Comparison of ENCODE assay signal across 29 cellular contexts in genomic region chr10:127043312-127043711, GRCh38.
"Had no signal": no experiment of that assay in that cellular context is flagged by ENCODE, and none has a peak within 500 bp of the region (broad histone marks: within the 10 kb centered on the region; RNA-seq: fewer than 3 reads in every experiment).

No MANE protein-coding gene starts in this region.

- ATAC-seq: activated naive CD4-positive, alpha-beta T cell treated with anti-CD3 and anti-CD28 coated beads, Interleukin-2, amount 50 U/mL, for 72 hours; activated T-cell treated with anti-CD3 and anti-CD28 coated beads, Interleukin-2, amount 50 U/mL, for 72 hours; effector memory CD8-positive, alpha-beta T cell; gastrocnemius medialis; WTC11 had no signal

- H3K4me1 ChIP-seq: adrenal gland, esophagus muscularis mucosa, gastrocnemius medialis had no signal

- H3K9me3 ChIP-seq: adrenal gland, body of pancreas, esophagus muscularis mucosa, gastrocnemius medialis had no signal

- H3K27me3 ChIP-seq: adrenal gland, body of pancreas, esophagus muscularis mucosa, foreskin keratinocyte, gastrocnemius medialis had no signal

- H3K4me3 ChIP-seq: adrenal gland, body of pancreas, esophagus muscularis mucosa, gastrocnemius medialis had no signal

- H3K27ac ChIP-seq: adrenal gland, esophagus muscularis mucosa, foreskin keratinocyte, gastrocnemius medialis had no signal

- DNase-seq: activated CD4-positive, alpha-beta memory T cell treated with anti-CD3 and anti-CD28 coated beads, Interleukin-2, amount 10 ng/mL, durations not matched to agents 7 days and 5 days; activated CD4-positive, alpha-beta T cell treated with anti-CD3 and anti-CD28 coated beads for 1 hour; activated CD4-positive, alpha-beta T cell treated with anti-CD3 and anti-CD28 coated beads for 4 hours; activated CD4-positive, alpha-beta T cell treated with anti-CD3 and anti-CD28 coated beads, Interleukin-2, amount 10 ng/mL, durations not matched to agents 7 days and 5 days; activated CD4-positive, alpha-beta T cell treated with anti-CD3 and anti-CD28 coated beads, Interleukin-2, amount 50 U/mL, for 4 hours; activated CD8-positive, alpha-beta memory T cell treated with anti-CD3 and anti-CD28 coated beads, Interleukin-2, amount 50 U/mL, for 48 hours; activated gamma-delta T cell; activated naive CD4-positive, alpha-beta T cell; activated naive CD4-positive, alpha-beta T cell treated with anti-CD3 and anti-CD28 coated beads, Interleukin-2, amount 10 ng/mL, durations not matched to agents 7 days and 5 days; activated T-cell treated with anti-CD3 and anti-CD28 coated beads for 4 hours; activated T-cell treated with anti-CD3 and anti-CD28 coated beads, Interleukin-2, amount 50 U/mL, for 24 hours; activated T-cell treated with anti-CD3 and anti-CD28 coated beads, Interleukin-2, amount 50 U/mL, for 72 hours; adrenal gland; amygdala; aorta; body of pancreas; caudate nucleus; cortex of kidney; dermis blood vessel endothelial cell; effector CD4-positive, alpha-beta T cell; effector memory CD8-positive, alpha-beta T cell; erythroblast; foreskin keratinocyte; gastrocnemius medialis; glutamatergic neuron; T-helper 2 cell had no signal

- H3K36me3 ChIP-seq: gastrocnemius medialis had no signal
